In the genomic region with DNA sequence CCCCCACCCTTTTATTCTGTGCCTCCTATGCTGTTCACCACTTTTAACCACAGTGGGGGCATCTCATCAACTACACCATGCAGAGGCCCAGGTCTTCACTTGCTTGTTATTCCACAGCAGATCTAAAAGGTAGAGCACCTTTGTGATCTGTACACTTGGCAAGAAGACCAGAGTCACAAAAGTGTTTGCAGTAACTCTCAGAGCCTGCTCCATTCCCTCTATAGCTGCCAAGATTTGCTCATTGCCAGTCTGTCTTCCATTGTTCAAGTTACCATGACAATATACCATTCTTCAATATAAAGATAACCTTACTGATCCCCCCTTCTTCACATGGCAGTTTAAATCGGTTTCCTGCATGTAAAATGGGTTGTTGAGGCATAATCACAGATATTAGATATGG, we compare ENCODE assay signal across 30 cellular contexts.
"Had no signal": no experiment of that assay in that cellular context is flagged by ENCODE, and none has a peak within 500 bp of the region (broad histone marks: within the 10 kb centered on the region; RNA-seq: fewer than 3 reads in every experiment).

No MANE protein-coding gene starts in this region.

- H3K27me3 ChIP-seq: adrenal gland, body of pancreas, breast epithelium, Peyer's patch, SJSA1 had no signal

- DNase-seq: activated CD4-positive, alpha-beta T cell treated with anti-CD3 and anti-CD28 coated beads for 36 hours; activated CD4-positive, alpha-beta T cell treated with anti-CD3 and anti-CD28 coated beads, Interleukin-2, amount 10 ng/mL, durations not matched to agents 7 days and 5 days; activated CD4-positive, alpha-beta T cell treated with anti-CD3 and anti-CD28 coated beads, Interleukin-2, amount 50 U/mL, for 48 hours; activated CD8-positive, alpha-beta T cell treated with anti-CD3 and anti-CD28 coated beads, Interleukin-2, amount 10 ng/mL, durations not matched to agents 7 days and 5 days; activated gamma-delta T cell; activated naive CD4-positive, alpha-beta T cell treated with Interleukin-2 at 50 U/mL for 16 hours; activated T-cell treated with anti-CD3 and anti-CD28 coated beads, Interleukin-2, amount 50 U/mL, for 24 hours; adrenal gland; body of pancreas; Karpas-422; KBM-7; NCI-H1417 treated with DMSO at 0.1 percent for 48 hours; NCI-H187 treated with DMSO at 0.1 percent for 48 hours; NCI-H2171 treated with DMSO at 0.1 percent for 48 hours; NCI-H446; NCI-H510A treated with DMSO at 0.1 percent for 48 hours; NCI-H526 treated with DMSO at 0.1 percent for 48 hours; NCI-H82; NK-92 treated with Interleukin-12 subunit alpha and Interleukin-12 subunit beta, amount 100 ng/mL, for 24 hours; PC-3; Peyer's patch; RPMI8226; SHP77 treated with DMSO at 0.1 percent for 48 hours; SK-N-SH had no signal

- H3K27ac ChIP-seq: adrenal gland, body of pancreas, breast epithelium, Peyer's patch, SJSA1 had no signal

- H3K9ac ChIP-seq: SK-N-SH had no signal

- ATAC-seq: activated CD4-positive, alpha-beta T cell treated with anti-CD3 and anti-CD28 coated beads for 36 hours; activated CD4-positive, CD25-positive, alpha-beta regulatory T cell treated with anti-CD3 and anti-CD28 coated beads, Interleukin-2, amount 50 U/mL, for 24 hours; activated CD8-positive, alpha-beta T cell treated with anti-CD3 and anti-CD28 coated beads, Interleukin-2, amount 10 ng/mL, durations not matched to agents 7 days and 5 days; activated naive CD4-positive, alpha-beta T cell treated with anti-CD3 and anti-CD28 coated beads, Interleukin-2, amount 50 U/mL, for 72 hours; body of pancreas; PC-3; WTC11 had no signal

- H3K4me3 ChIP-seq: adrenal gland, body of pancreas, breast epithelium, Peyer's patch, SJSA1 had no signal

- H3K4me2 ChIP-seq: SK-N-SH had no signal

- H3K9me3 ChIP-seq: adrenal gland, body of pancreas, breast epithelium, Peyer's patch, SJSA1, SK-N-SH had no signal

- H3K4me1 ChIP-seq: adrenal gland, body of pancreas, breast epithelium, Peyer's patch, SJSA1 had no signal

- FAIRE-seq: astrocyte had no signal

- H3K36me3 ChIP-seq: adrenal gland, breast epithelium, Peyer's patch, SJSA1 had no signal
